14 cellular contexts compared by ENCODE assay signal in the genomic region with DNA sequence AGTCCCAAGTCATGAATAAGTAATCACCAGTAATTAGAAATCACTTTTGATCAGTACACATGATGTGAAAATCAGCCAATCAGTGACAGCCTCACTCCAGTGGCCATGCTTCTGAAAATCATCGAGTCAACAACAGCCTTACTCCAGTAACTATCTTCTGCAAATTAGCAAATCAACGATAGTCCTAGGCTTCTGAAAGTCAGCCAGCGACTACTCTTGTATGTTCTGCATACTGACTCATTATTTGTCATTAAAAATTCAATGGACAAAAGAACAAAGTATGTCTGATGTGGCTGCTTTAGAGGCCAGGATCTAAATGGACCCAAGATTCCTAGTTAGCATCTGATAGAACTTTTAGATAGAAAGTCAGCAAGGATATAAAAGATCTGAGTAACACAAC.
DNase-seq lines count a peak whose midpoint lies in the region; ATAC-seq, FAIRE-seq and TF ChIP-seq lines count a peak whose summit lies in the region.
"Had no signal": no experiment of that assay in that cellular context is flagged by ENCODE, and none has a peak within 500 bp of the region (broad histone marks: within the 10 kb centered on the region; RNA-seq: fewer than 3 reads in every experiment).

No MANE protein-coding gene starts in this region.

- TF ChIP-seq CTCF in brain microvascular endothelial cell (IDR thresholded peaks at IDR 0.05; ENCODE audit: low read depth, low read length, missing control alignments) (no peak), osteoblast (IDR thresholded peaks at IDR 0.05; ENCODE audit: extremely low read depth, low read depth, low read length) (no peak)

- H2AFZ ChIP-seq in osteoblast (ENCODE audit: low read length) = no peak overlapping the region

- H3K36me3 ChIP-seq in brain microvascular endothelial cell (replicated peaks) (no peaks in the 10 kb centered on the region), osteoblast (ENCODE audit: insufficient read depth, low read length) (no peaks in the 10 kb centered on the region), MG63 (no peaks in the 10 kb centered on the region)

- no peaks in the 10 kb centered on the region for H3K27me3 ChIP-seq in brain microvascular endothelial cell (replicated peaks)
- no peaks in the 10 kb centered on the region for H3K27me3 ChIP-seq in osteoblast (ENCODE audit: insufficient read depth, low read length)
- no peaks in the 10 kb centered on the region for H3K27me3 ChIP-seq in MG63

- H3K27ac ChIP-seq in brain microvascular endothelial cell (no peak overlapping the region), osteoblast (ENCODE audit: low read depth, low read length) (no peak overlapping the region)

- H3K9me3 ChIP-seq in osteoblast (ENCODE audit: low read depth, low read length) (no peaks in the 10 kb centered on the region), MG63 (no peaks in the 10 kb centered on the region)
- H3K9me3 ChIP-seq: Caco-2 had no signal

- no peak overlapping the region for H3K4me3 ChIP-seq in brain microvascular endothelial cell (ENCODE audit: low read depth, low read length)
- no peak overlapping the region for H3K4me3 ChIP-seq in osteoblast (ENCODE audit: insufficient read depth, low read length)
- H3K4me3 ChIP-seq in MG63 = no peak overlapping the region

- in situ Hi-C loops in brain microvascular endothelial cell (cut with HindIII; ENCODE audit: low pct_ligation_motif_present, low sequenced_read_pairs) = no loop called here

- H3K79me2 ChIP-seq in osteoblast (ENCODE audit: insufficient read depth, low read length) = no peaks in the 10 kb centered on the region

- DNase-seq in GM19239 (ENCODE audit: insufficient read length, low spot score) (no peak), M059J (ENCODE audit: low read depth) (peak; percentile 54), brain microvascular endothelial cell (peak; percentile 33), osteoblast (ENCODE audit: insufficient read length, low spot score, missing footprints) (peak; percentile 62), midbrain (lab: John Stamatoyannopoulos, UW) (no peak), MG63 (no peak)
- DNase-seq: Caco-2, DMS53, NCI-H2029 treated with DMSO at 0.1 percent for 48 hours, NCI-H748 treated with DMSO at 0.1 percent for 48 hours, OCI-M1 had no signal

- FAIRE-seq in GM19239 (lab: Jason Lieb, UNC) = peak; percentile 21

- H3K4me2 ChIP-seq in osteoblast (ENCODE audit: insufficient read depth, low read length) = no peak overlapping the region

- no peak for ATAC-seq in HG03469 (IDR thresholded peaks at IDR 0.05; ENCODE audit: unreplicated experiment)
- ATAC-seq: HCT116, Right ventricle myocardium inferior had no signal

- no peaks in the 10 kb centered on the region for H3K4me1 ChIP-seq in osteoblast (ENCODE audit: insufficient read depth, low read length)
- H3K4me1 ChIP-seq: Caco-2 had no signal

- no peaks in the 10 kb centered on the region for H4K20me1 ChIP-seq in osteoblast (ENCODE audit: insufficient read depth, low read length)

Comparison
In these comparisons a context has a peak if more than half of its experiments do, and no peak if none do; other contexts are left out.
1. DNase-seq: peak in M059J (single experiment), brain microvascular endothelial cell (single experiment) and osteoblast (single experiment); none in GM19239 (single experiment), midbrain (single experiment) and MG63 (single experiment).